In genomic region chr19:47027586-47028371, GRCh38 we compare ENCODE assay signal across 16 cellular contexts.
"Had no signal": no experiment of that assay in that cellular context is flagged by ENCODE, and none has a peak within 500 bp of the region (broad histone marks: within the 10 kb centered on the region; RNA-seq: fewer than 3 reads in every experiment).

No MANE protein-coding gene starts in this region.

- H3K4me1 ChIP-seq: foreskin keratinocyte had no signal

- H3K27ac Mint-ChIP-seq: activated CD8-positive, alpha-beta T cell treated with anti-CD3 and anti-CD28 coated beads for 36 hours; activated naive CD8-positive, alpha-beta T cell treated with anti-CD3 and anti-CD28 coated beads, Interleukin-2, amount 10 ng/mL, durations not matched to agents 7 days and 5 days; T-helper 17 cell had no signal

- H3K4me3 Mint-ChIP-seq: activated CD8-positive, alpha-beta T cell treated with anti-CD3 and anti-CD28 coated beads for 36 hours; activated naive CD8-positive, alpha-beta T cell treated with anti-CD3 and anti-CD28 coated beads, Interleukin-2, amount 10 ng/mL, durations not matched to agents 7 days and 5 days; activated T-cell treated with anti-CD3 and anti-CD28 coated beads, Interleukin-2, amount 50 U/mL, for 4 hours; T-helper 17 cell had no signal

- H3K9me3 Mint-ChIP-seq: activated CD8-positive, alpha-beta T cell treated with anti-CD3 and anti-CD28 coated beads for 36 hours; activated naive CD8-positive, alpha-beta T cell treated with anti-CD3 and anti-CD28 coated beads, Interleukin-2, amount 10 ng/mL, durations not matched to agents 7 days and 5 days; activated T-cell treated with anti-CD3 and anti-CD28 coated beads, Interleukin-2, amount 50 U/mL, for 4 hours had no signal

- DNase-seq: activated CD4-positive, alpha-beta T cell treated with anti-CD3 and anti-CD28 coated beads for 4 hours; activated CD8-positive, alpha-beta T cell treated with anti-CD3 and anti-CD28 coated beads for 36 hours; activated gamma-delta T cell; activated naive CD8-positive, alpha-beta T cell treated with anti-CD3 and anti-CD28 coated beads, Interleukin-2, amount 10 ng/mL, durations not matched to agents 7 days and 5 days; activated T-cell treated with anti-CD3 and anti-CD28 coated beads, Interleukin-2, amount 50 U/mL, for 4 hours; cortex of kidney; effector CD8-positive, alpha-beta T cell; foreskin keratinocyte; left colon; stimulated activated CD4-positive, alpha-beta T cell treated with anti-CD3 and anti-CD28 coated beads, Interleukin-4, amount 100 ng/mL, for 24 hours; stimulated activated naive CD8-positive, alpha-beta T cell treated with anti-CD3 and anti-CD28 coated beads, Interleukin-15, Interleukin-2, amounts not matched to agents 100 U/mL and 50 U/mL, for 24 hours; T-helper 17 cell; trophoblast cell had no signal

- H3K36me3 ChIP-seq: right atrium auricular region, suprapubic skin had no signal

- H3K27ac ChIP-seq: foreskin keratinocyte, right atrium auricular region, suprapubic skin had no signal

- H3K36me3 Mint-ChIP-seq: activated naive CD8-positive, alpha-beta T cell treated with anti-CD3 and anti-CD28 coated beads, Interleukin-2, amount 10 ng/mL, durations not matched to agents 7 days and 5 days had no signal

- H3K4me3 ChIP-seq: lung, right atrium auricular region, suprapubic skin had no signal

- H3K9me3 ChIP-seq: right atrium auricular region, suprapubic skin had no signal

- ATAC-seq: activated CD8-positive, alpha-beta T cell treated with anti-CD3 and anti-CD28 coated beads for 36 hours; activated T-cell treated with anti-CD3 and anti-CD28 coated beads, Interleukin-2, amount 50 U/mL, for 4 hours; foreskin keratinocyte; left colon; stimulated activated naive CD8-positive, alpha-beta T cell treated with anti-CD3 and anti-CD28 coated beads, Interleukin-15, Interleukin-2, amounts not matched to agents 100 U/mL and 50 U/mL, for 24 hours; T-helper 17 cell had no signal
